34 cellular contexts compared by ENCODE assay signal in the genomic region with DNA sequence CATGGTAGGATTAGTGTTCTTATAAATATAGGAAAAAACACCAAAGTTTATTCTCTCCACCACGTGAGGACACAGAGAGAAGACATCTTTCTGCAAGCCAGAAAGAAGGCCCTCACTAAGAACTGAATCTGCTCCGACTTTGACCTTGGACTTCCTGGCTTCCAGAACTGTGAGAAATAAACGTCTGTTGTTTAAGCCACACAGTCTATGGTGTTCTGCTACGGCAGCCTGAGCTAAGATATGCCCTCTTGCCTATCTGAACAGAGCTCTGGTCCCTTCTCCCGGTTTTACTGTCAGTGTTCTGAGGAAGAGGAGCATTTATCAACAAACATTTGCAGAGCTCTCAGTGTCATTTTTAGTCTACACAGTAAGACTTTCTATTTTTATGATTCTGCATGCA.
"Had no signal": no experiment of that assay in that cellular context is flagged by ENCODE, and none has a peak within 500 bp of the region (broad histone marks: within the 10 kb centered on the region; RNA-seq: fewer than 3 reads in every experiment).

No MANE protein-coding gene starts in this region.

- H3K4me3 ChIP-seq: coronary artery, dorsolateral prefrontal cortex, gastrocnemius medialis had no signal

- H3K4me1 ChIP-seq: foreskin keratinocyte, gastrocnemius medialis had no signal

- H3K9me3 Mint-ChIP-seq: activated B cell treated with CpG ODN at 0.5 μM for 24 hours; activated CD8-positive, alpha-beta T cell treated with anti-CD3 and anti-CD28 coated beads for 36 hours; activated T-cell treated with anti-CD3 and anti-CD28 coated beads, Interleukin-2, amount 50 U/mL, for 4 hours; activated T-helper 17 cell treated with anti-CD3 and anti-CD28 coated beads, Interleukin-2, amount 50 U/mL, for 72 hours; central memory CD8-positive, alpha-beta T cell; endodermal cell; T-helper 2 cell treated with Interferon-gamma antibody and Interleukin-4, amounts not matched to agents 5 μg/mL and 100 μg/mL, for 36 hours had no signal

- FAIRE-seq: astrocyte, bronchial epithelial cell had no signal

- H3K27me3 Mint-ChIP-seq: activated B cell treated with CpG ODN at 0.5 μM for 24 hours; activated CD8-positive, alpha-beta T cell treated with anti-CD3 and anti-CD28 coated beads for 36 hours; activated T-helper 17 cell treated with anti-CD3 and anti-CD28 coated beads, Interleukin-2, amount 50 U/mL, for 72 hours; dendritic cell treated with granulocyte-macrophage colony-stimulating factor and Interleukin-4, amounts not matched to agents 40 ng/mL and 50 ng/mL, for 4 days; T-helper 17 cell had no signal

- H3K36me3 ChIP-seq: brain microvascular endothelial cell, gastrocnemius medialis, WERI-Rb-1 had no signal

- H3K27me3 ChIP-seq: brain microvascular endothelial cell, dorsolateral prefrontal cortex, foreskin keratinocyte, gastrocnemius medialis had no signal

- ATAC-seq: activated CD4-positive, CD25-positive, alpha-beta regulatory T cell treated with anti-CD3 and anti-CD28 coated beads, Interleukin-2, amount 50 U/mL, for 24 hours; activated CD8-positive, alpha-beta T cell treated with anti-CD3 and anti-CD28 coated beads for 36 hours; activated T-cell treated with anti-CD3 and anti-CD28 coated beads, Interleukin-2, amount 50 U/mL, for 4 hours; activated T-helper 17 cell treated with anti-CD3 and anti-CD28 coated beads, Interleukin-2, amount 50 U/mL, for 72 hours; esophagus mucosa; foreskin keratinocyte; gastrocnemius medialis; T-helper 17 cell had no signal

- H3K9me3 ChIP-seq: gastrocnemius medialis had no signal

- H3K27ac ChIP-seq: brain microvascular endothelial cell, coronary artery, dorsolateral prefrontal cortex, foreskin keratinocyte, gastrocnemius medialis, WERI-Rb-1 had no signal

- H3K4me3 Mint-ChIP-seq: activated B cell treated with CpG ODN at 0.5 μM for 24 hours; activated CD8-positive, alpha-beta T cell treated with anti-CD3 and anti-CD28 coated beads for 36 hours; activated naive CD8-positive, alpha-beta T cell; activated T-cell treated with anti-CD3 and anti-CD28 coated beads, Interleukin-2, amount 50 U/mL, for 4 hours; activated T-helper 17 cell treated with anti-CD3 and anti-CD28 coated beads, Interleukin-2, amount 50 U/mL, for 72 hours; central memory CD8-positive, alpha-beta T cell; dendritic cell treated with granulocyte-macrophage colony-stimulating factor and Interleukin-4, amounts not matched to agents 40 ng/mL and 50 ng/mL, for 4 days; endodermal cell; T-helper 17 cell; T-helper 2 cell treated with Interferon-gamma antibody and Interleukin-4, amounts not matched to agents 5 μg/mL and 100 μg/mL, for 36 hours had no signal

- H3K36me3 Mint-ChIP-seq: activated naive CD8-positive, alpha-beta T cell had no signal

- H3K27ac Mint-ChIP-seq: activated B cell treated with CpG ODN at 0.5 μM for 24 hours; activated CD8-positive, alpha-beta T cell treated with anti-CD3 and anti-CD28 coated beads for 36 hours; activated naive CD8-positive, alpha-beta T cell; activated T-helper 17 cell treated with anti-CD3 and anti-CD28 coated beads, Interleukin-2, amount 50 U/mL, for 72 hours; dendritic cell treated with granulocyte-macrophage colony-stimulating factor and Interleukin-4, amounts not matched to agents 40 ng/mL and 50 ng/mL, for 4 days; endodermal cell; T-helper 17 cell; T-helper 2 cell treated with Interferon-gamma antibody and Interleukin-4, amounts not matched to agents 5 μg/mL and 100 μg/mL, for 36 hours had no signal

- DNase-seq: activated B cell treated with CpG ODN at 0.5 μM for 24 hours; activated CD4-positive, alpha-beta T cell treated with anti-CD3 and anti-CD28 coated beads for 48 hours; activated CD4-positive, alpha-beta T cell treated with anti-CD3 and anti-CD28 coated beads, Interleukin-2, amount 50 U/mL, for 1 hour; activated CD4-positive, alpha-beta T cell treated with anti-CD3 and anti-CD28 coated beads, Interleukin-2, amount 50 U/mL, for 48 hours; activated CD8-positive, alpha-beta memory T cell treated with anti-CD3 and anti-CD28 coated beads for 24 hours; activated CD8-positive, alpha-beta T cell treated with anti-CD3 and anti-CD28 coated beads for 36 hours; activated effector memory CD4-positive, alpha-beta T cell treated with Interleukin-2 at 50 U/mL for 16 hours; activated gamma-delta T cell treated with Interleukin-2 at 50 U/mL for 16 hours; activated naive CD4-positive, alpha-beta T cell treated with anti-CD3 and anti-CD28 coated beads, Interleukin-2, amount 50 U/mL, for 16 hours; activated naive CD4-positive, alpha-beta T cell treated with Interleukin-2 at 50 U/mL for 16 hours; activated T-cell treated with anti-CD3 and anti-CD28 coated beads, Interleukin-2, amount 50 U/mL, for 4 hours; amniotic stem cell; anterior cingulate cortex; brain microvascular endothelial cell; dorsolateral prefrontal cortex; effector memory CD4-positive, alpha-beta T cell; endodermal cell; foreskin keratinocyte; gastrocnemius medialis; glutamatergic neuron; T-helper 1 cell; T-helper 17 cell; T1000; WERI-Rb-1 had no signal

- H3K4me1 Mint-ChIP-seq: activated B cell treated with CpG ODN at 0.5 μM for 24 hours; activated T-helper 17 cell treated with anti-CD3 and anti-CD28 coated beads, Interleukin-2, amount 50 U/mL, for 72 hours; central memory CD8-positive, alpha-beta T cell; endodermal cell; T-helper 17 cell had no signal
